ENCODE assay signal across 1 cellular context in the genomic region with DNA sequence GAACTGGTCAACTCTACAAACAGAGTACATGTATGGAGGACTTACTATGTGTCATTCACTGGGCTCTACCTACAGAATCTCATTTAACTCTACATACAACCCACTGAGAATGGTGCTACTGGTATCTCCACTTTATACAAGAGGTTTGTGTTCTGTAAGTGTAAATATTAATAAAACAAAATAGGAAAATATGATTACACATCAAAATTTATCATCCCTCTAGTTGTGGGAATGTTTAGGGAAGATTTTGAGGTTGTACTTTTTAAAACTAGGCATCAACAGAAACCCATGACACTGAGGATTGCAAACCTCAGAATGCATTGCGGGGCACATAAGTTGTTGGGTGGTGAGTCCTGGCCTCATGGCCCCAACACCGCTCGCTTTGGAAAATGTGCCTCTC.
TF ChIP-seq lines count a peak whose summit lies in the region.

No MANE protein-coding gene starts in this region.

TF ChIP-seq in K562, 482 proteins besides CTCF, POLR2A, EP300 and RAD21:
- TF ChIP-seq TRIM28 (IDR thresholded peaks at IDR 0.05) (no peak), MAFG (tag; conservative IDR thresholded peaks at IDR 0.05) (peak; percentile 51), MAFF (IDR thresholded peaks at IDR 0.05; ENCODE audit: low read length) (peak; percentile 15; the same call in 1 of the 2 replicates), C11orf30 (IDR thresholded peaks at IDR 0.05; ENCODE audit: low read depth) (peak; percentile 53), DIDO1 (tag; IDR thresholded peaks at IDR 0.05; ENCODE audit: low read depth) (no peak), ZNF316 (IDR thresholded peaks at IDR 0.05) (peak; percentile 58)
